In genomic region chr18:44960580-44960979, GRCh38 we compare ENCODE assay signal across 20 cellular contexts.
DNase-seq lines count a peak whose midpoint lies in the region; ATAC-seq and TF ChIP-seq lines count a peak whose summit lies in the region.
"Had no signal": no experiment of that assay in that cellular context is flagged by ENCODE, and none has a peak within 500 bp of the region (broad histone marks: within the 10 kb centered on the region; RNA-seq: fewer than 3 reads in every experiment).

No MANE protein-coding gene starts in this region.

- H3K4me3 ChIP-seq in HEK293 (ENCODE audit: low read depth, low read length), result no peak overlapping the region
- H3K4me3 ChIP-seq in epithelial cell of esophagus (ENCODE audit: low read length), result no peak overlapping the region
- H3K4me3 ChIP-seq in breast epithelium, result no peak overlapping the region
- H3K4me3 ChIP-seq: BLaER1, GM12878, HAP-1 had no signal

- H3K27me3 Mint-ChIP-seq in neural crest cell (ENCODE audit: low read depth), result no peaks in the 10 kb centered on the region
- H3K27me3 Mint-ChIP-seq in stimulated activated naive B cell treated with anti-CD40 and anti-IgM and Interleukin-4, amounts not matched to agents 10 μg/mL and 1 μg/mL and 100 μg/mL, for 72 hours, result no peaks in the 10 kb centered on the region
- H3K27me3 Mint-ChIP-seq: B cell had no signal

- CTCF ChIA-PET in HEK293 (lab: Yijun Ruan, JAX), result interaction anchor here (0.5 to 0.6 kb wide), 2 partner anchors 52 to 175 kb away, joined by 3 read pairs; no protein-coding TSS in a partner anchor

- no peak for TF ChIP-seq POLR2A in breast epithelium (IDR thresholded peaks at IDR 0.05)

- H3K36me3 ChIP-seq in HEK293 (ENCODE audit: control insufficient read depth in 2 of 2, insufficient read depth in 1 of 2, low read length in 2 of 2), result no peaks in the 10 kb centered on the region
- H3K36me3 ChIP-seq in breast epithelium, result no peaks in the 10 kb centered on the region
- H3K36me3 ChIP-seq: BLaER1, HAP-1 had no signal

- peak; percentile 54 for DNase-seq in epithelial cell of esophagus (ENCODE audit: low read depth)
- DNase-seq in neural crest cell (ENCODE audit: low read depth, low spot score), result no peak
- DNase-seq in stimulated activated naive B cell treated with anti-CD40 and anti-IgM and Interleukin-4, amounts not matched to agents 10 μg/mL and 1 μg/mL and 100 μg/mL, for 72 hours, result no peak
- no peak for DNase-seq in midbrain (lab: John Stamatoyannopoulos, UW)
- no peak for DNase-seq in breast epithelium (ENCODE audit: low spot score in 2 of 2)
- DNase-seq: CD4-positive, CD25-positive, alpha-beta regulatory T cell; CD8-positive, alpha-beta T cell; DMS 273 treated with DMSO at 0.1 percent for 48 hours; DMS79; EL; GDM1; GOT3 had no signal

- peak overlapping the region; percentile 69 for H3K27ac Mint-ChIP-seq in neural crest cell (ENCODE audit: unreplicated experiment)
- H3K27ac Mint-ChIP-seq in stimulated activated naive B cell treated with anti-CD40 and anti-IgM and Interleukin-4, amounts not matched to agents 10 μg/mL and 1 μg/mL and 100 μg/mL, for 72 hours, result peak overlapping the region; percentile 6
- H3K27ac Mint-ChIP-seq: CD4-positive, CD25-positive, alpha-beta regulatory T cell; CD8-positive, alpha-beta T cell had no signal

- TF ChIP-seq CTCF in HEK293 (tag by site-specific recombination; IDR thresholded peaks at IDR 0.05) (no peak), epithelial cell of esophagus (IDR thresholded peaks at IDR 0.05; ENCODE audit: insufficient read depth, low read depth, low read length, missing control alignments) (no peak), neural crest cell (conservative IDR thresholded peaks at IDR 0.05) (no peak), breast epithelium (IDR thresholded peaks at IDR 0.05) (no peak)

- no peak overlapping the region for H3K27ac ChIP-seq in HEK293 (ENCODE audit: extremely low read depth, low read depth, low read length)
- H3K27ac ChIP-seq in breast epithelium, result no peak overlapping the region
- H3K27ac ChIP-seq: 22Rv1, BLaER1, C4-2B had no signal

- H3K4me1 Mint-ChIP-seq in neural crest cell, result peaks cover 3% of the 10 kb centered on the region
- H3K4me1 Mint-ChIP-seq in stimulated activated naive B cell treated with anti-CD40 and anti-IgM and Interleukin-4, amounts not matched to agents 10 μg/mL and 1 μg/mL and 100 μg/mL, for 72 hours, result peaks cover 31 to 41% of the 10 kb centered on the region in 2 donors
- H3K4me1 Mint-ChIP-seq: CD4-positive, CD25-positive, alpha-beta regulatory T cell had no signal

- intact Hi-C loops in breast epithelium (cut with DNase I; ENCODE audit: low total_unique reads), result no loop called here

- no peak overlapping the region for H3K4me3 Mint-ChIP-seq in neural crest cell
- H3K4me3 Mint-ChIP-seq in stimulated activated naive B cell treated with anti-CD40 and anti-IgM and Interleukin-4, amounts not matched to agents 10 μg/mL and 1 μg/mL and 100 μg/mL, for 72 hours, result no peak overlapping the region
- H3K4me3 Mint-ChIP-seq: B cell; CD4-positive, CD25-positive, alpha-beta regulatory T cell; CD8-positive, alpha-beta T cell had no signal

- H3K27me3 ChIP-seq in breast epithelium, result no peaks in the 10 kb centered on the region
- H3K27me3 ChIP-seq: BLaER1 had no signal

- no peaks in the 10 kb centered on the region for H3K9me3 ChIP-seq in HEK293 (ENCODE audit: control insufficient read depth, insufficient read depth, low read depth, low read length)
- no peaks in the 10 kb centered on the region for H3K9me3 ChIP-seq in breast epithelium
- H3K9me3 ChIP-seq: BLaER1, HAP-1 had no signal

- POLR2A ChIA-PET in HEK293 (lab: Yijun Ruan, JAX), result no interaction called here

- no peaks in the 10 kb centered on the region for H3K9me3 Mint-ChIP-seq in neural crest cell
- peaks cover 0 to 5% of the 10 kb centered on the region in 2 donors for H3K9me3 Mint-ChIP-seq in stimulated activated naive B cell treated with anti-CD40 and anti-IgM and Interleukin-4, amounts not matched to agents 10 μg/mL and 1 μg/mL and 100 μg/mL, for 72 hours
- H3K9me3 Mint-ChIP-seq: CD8-positive, alpha-beta T cell had no signal

- ATAC-seq in stimulated activated naive B cell treated with anti-CD40 and anti-IgM and Interleukin-4, amounts not matched to agents 10 μg/mL and 1 μg/mL and 100 μg/mL, for 72 hours (replicated peaks), result no peak
- no peak for ATAC-seq in GM19351 (IDR thresholded peaks at IDR 0.05; ENCODE audit: unreplicated experiment)
- ATAC-seq: CD8-positive, alpha-beta T cell had no signal

- H3K36me3 Mint-ChIP-seq in neural crest cell (ENCODE audit: low read depth), result peaks cover 33% of the 10 kb centered on the region
- H3K36me3 Mint-ChIP-seq in stimulated activated naive B cell treated with anti-CD40 and anti-IgM and Interleukin-4, amounts not matched to agents 10 μg/mL and 1 μg/mL and 100 μg/mL, for 72 hours, result peaks cover 73 to 86% of the 10 kb centered on the region in 2 donors
- H3K36me3 Mint-ChIP-seq: CD4-positive, CD25-positive, alpha-beta regulatory T cell; CD8-positive, alpha-beta T cell had no signal

- H3K4me1 ChIP-seq in HEK293 (ENCODE audit: control insufficient read depth, insufficient read depth, low read length) (peaks cover 21% of the 10 kb centered on the region), breast epithelium (no peaks in the 10 kb centered on the region)
- H3K4me1 ChIP-seq: HAP-1 had no signal

TF ChIP-seq in HEK293, 187 proteins besides CTCF, POLR2A, EP300 and RAD21:
- no peak for TF ChIP-seq ZNF830 (tag by site-specific recombination; IDR thresholded peaks at IDR 0.05; ENCODE audit: low read depth)
- no peak for TF ChIP-seq ZNF514 (tag by site-specific recombination; IDR thresholded peaks at IDR 0.05)
- 0 out of 2 replicates have a peak, but pooled peaks have one; percentile 9 for TF ChIP-seq ZFHX2 (tag by site-specific recombination; conservative IDR thresholded peaks at IDR 0.05)
- TF ChIP-seq, protein P1, sequence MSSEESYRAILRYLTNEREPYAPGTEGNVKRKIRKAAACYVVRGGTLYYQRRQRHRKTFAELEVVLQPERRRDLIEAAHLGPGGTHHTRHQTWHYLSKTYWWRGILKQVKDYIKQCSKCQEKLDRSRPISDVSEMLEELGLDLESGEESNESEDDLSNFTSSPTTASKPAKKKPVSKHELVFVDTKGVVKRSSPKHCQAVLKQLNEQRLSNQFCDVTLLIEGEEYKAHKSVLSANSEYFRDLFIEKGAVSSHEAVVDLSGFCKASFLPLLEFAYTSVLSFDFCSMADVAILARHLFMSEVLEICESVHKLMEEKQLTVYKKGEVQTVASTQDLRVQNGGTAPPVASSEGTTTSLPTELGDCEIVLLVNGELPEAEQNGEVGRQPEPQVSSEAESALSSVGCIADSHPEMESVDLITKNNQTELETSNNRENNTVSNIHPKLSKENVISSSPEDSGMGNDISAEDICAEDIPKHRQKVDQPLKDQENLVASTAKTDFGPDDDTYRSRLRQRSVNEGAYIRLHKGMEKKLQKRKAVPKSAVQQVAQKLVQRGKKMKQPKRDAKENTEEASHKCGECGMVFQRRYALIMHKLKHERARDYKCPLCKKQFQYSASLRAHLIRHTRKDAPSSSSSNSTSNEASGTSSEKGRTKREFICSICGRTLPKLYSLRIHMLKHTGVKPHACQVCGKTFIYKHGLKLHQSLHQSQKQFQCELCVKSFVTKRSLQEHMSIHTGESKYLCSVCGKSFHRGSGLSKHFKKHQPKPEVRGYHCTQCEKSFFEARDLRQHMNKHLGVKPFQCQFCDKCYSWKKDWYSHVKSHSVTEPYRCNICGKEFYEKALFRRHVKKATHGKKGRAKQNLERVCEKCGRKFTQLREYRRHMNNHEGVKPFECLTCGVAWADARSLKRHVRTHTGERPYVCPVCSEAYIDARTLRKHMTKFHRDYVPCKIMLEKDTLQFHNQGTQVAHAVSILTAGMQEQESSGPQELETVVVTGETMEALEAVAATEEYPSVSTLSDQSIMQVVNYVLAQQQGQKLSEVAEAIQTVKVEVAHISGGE (tag by site-specific recombination; conservative IDR thresholded peaks at IDR 0.05; ENCODE audit: low read depth), result no peak
- TF ChIP-seq ZNF626 (tag by site-specific recombination; IDR thresholded peaks at IDR 0.05), result no peak
- no peak for TF ChIP-seq ZNF114 (tag by site-specific recombination; IDR thresholded peaks at IDR 0.05)
- TF ChIP-seq ZNF138 (tag by site-specific recombination; IDR thresholded peaks at IDR 0.05; ENCODE audit: borderline replicate concordance), result no peak
- TF ChIP-seq ZNF704 (tag by site-specific recombination; IDR thresholded peaks at IDR 0.05), result no peak
- peak; percentile 79 for TF ChIP-seq KLF1 (tag by site-specific recombination; IDR thresholded peaks at IDR 0.05)
- no peak for TF ChIP-seq ZBTB21 (tag by site-specific recombination; IDR thresholded peaks at IDR 0.05)
- TF ChIP-seq ZNF157 (tag by site-specific recombination; IDR thresholded peaks at IDR 0.05), result no peak
- no peak for TF ChIP-seq ZNF19 (tag by site-specific recombination; IDR thresholded peaks at IDR 0.05; ENCODE audit: low read depth)
- no peak for TF ChIP-seq ZNF133 (tag by site-specific recombination; IDR thresholded peaks at IDR 0.05)
- peak; percentile 27; the same call in 1 of the 2 replicates for TF ChIP-seq KLF17 (tag by site-specific recombination; IDR thresholded peaks at IDR 0.05)
TF ChIP-seq in HEK293: peak in this region for 3.
